In the genomic region with DNA sequence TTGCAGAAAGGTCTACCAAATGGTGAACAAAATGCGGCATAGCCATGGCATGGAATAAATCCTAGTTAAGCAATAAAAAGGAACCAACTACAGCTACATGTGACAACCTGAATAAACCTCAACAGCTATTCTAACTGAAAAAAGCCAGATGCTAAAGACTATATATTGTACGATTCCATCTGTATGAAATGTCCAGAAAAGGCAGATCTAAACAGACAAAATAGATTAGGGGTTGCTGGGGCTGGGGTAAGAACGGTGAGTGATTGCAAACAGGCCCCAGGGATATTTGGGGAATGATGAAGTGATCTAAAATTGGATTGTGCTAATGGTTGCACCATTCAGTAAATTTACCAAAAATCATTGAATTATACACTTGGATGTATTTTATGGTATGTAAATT, we compare ENCODE assay signal across 22 cellular contexts. TPM values are rescaled to one million over a fixed set of nuclear protein-coding genes. Genes with fewer than 3 reads are reported as not detected.
"Had no signal": no experiment of that assay in that cellular context is flagged by ENCODE, and none has a peak within 500 bp of the region (broad histone marks: within the 10 kb centered on the region; RNA-seq: fewer than 3 reads in every experiment).

No MANE protein-coding gene starts in this region.

- H3K4me3 ChIP-seq: pancreas, prostate gland, spleen, tibial nerve, uterus had no signal

- ATAC-seq: left cardiac atrium; left lobe of liver; naive thymus-derived CD8-positive, alpha-beta T cell; pancreas; stimulated activated effector memory CD8-positive, alpha-beta T cell treated with anti-CD3 and anti-CD28 coated beads, Interleukin-12 subunit alpha, Interleukin-12 subunit beta, amount 100 ng/mL, for 72 hours; stimulated activated naive CD8-positive, alpha-beta T cell treated with anti-CD3 and anti-CD28 coated beads, Interleukin-15, amount 100 ng/mL, for 72 hours had no signal

- H3K27ac ChIP-seq: pancreas, tibial nerve, uterus had no signal

- DNase-seq: hippocampal formation; kidney glomerular epithelial cell; left cardiac atrium; naive thymus-derived CD8-positive, alpha-beta T cell; nucleus accumbens; pancreas; posterior cingulate gyrus; retina; right cardiac atrium; small intestine; spleen; stimulated activated CD4-positive, alpha-beta T cell treated with anti-CD3 and anti-CD28 coated beads, Interleukin-4, amount 100 ng/mL, for 24 hours; stimulated activated naive CD4-positive, alpha-beta T cell; stimulated activated naive CD8-positive, alpha-beta T cell treated with anti-CD3 and anti-CD28 coated beads, Interleukin-15, amount 100 ng/mL, for 72 hours; substantia nigra; uterus had no signal

- H3K4me1 ChIP-seq: prostate gland, uterus had no signal

- H3K9me3 ChIP-seq: pancreas, prostate gland, spleen, tibial nerve, uterus had no signal

- H3K36me3 ChIP-seq: pancreas, prostate gland, spleen, tibial nerve, uterus had no signal

- H3K27me3 ChIP-seq: pancreas, uterus had no signal

- FAIRE-seq: keratinocyte, pancreas, small intestine had no signal

RNA-seq across cellular contexts. Expression of a gene that starts 2.8 kb away (rescaled TPM):
- total RNA-seq: naive thymus-derived CD8-positive, alpha-beta T cell; neural crest cell had no signal
- polyA plus RNA-seq: naive thymus-derived CD8-positive, alpha-beta T cell had no signal
